ENCODE assay signal across 8 cellular contexts in the genomic region with DNA sequence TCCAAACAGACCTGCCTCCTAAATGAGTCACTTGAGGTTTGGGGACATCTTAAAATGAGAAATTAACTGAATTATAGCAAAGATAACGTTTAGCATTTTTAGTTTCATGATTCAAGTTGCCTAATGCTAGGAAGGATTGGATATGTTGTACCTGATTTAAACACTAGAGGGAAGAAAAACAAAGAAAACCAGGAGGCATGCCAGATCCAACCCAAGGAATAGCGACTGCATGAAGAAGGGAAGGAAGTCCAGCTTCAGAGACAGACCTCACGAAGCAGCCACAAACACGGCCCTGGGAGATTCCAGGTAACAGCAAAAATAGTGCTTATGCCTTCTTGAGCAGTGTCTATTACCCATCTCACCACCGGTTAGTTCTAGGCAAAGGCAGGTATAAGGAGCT.
A peak's percentile ranks its signal among the peaks of the same experiment; 100 is the strongest.
DNase-seq lines count a peak whose midpoint lies in the region; ATAC-seq and TF ChIP-seq lines count a peak whose summit lies in the region.

No MANE protein-coding gene starts in this region.

- peaks cover 2% of the 10 kb centered on the region for H3K9me3 Mint-ChIP-seq in CD4-positive, alpha-beta T cell

- CTCF ChIA-PET in RWPE1 (lab: Yijun Ruan, JAX) = interaction anchor here (0.7 to 1.1 kb wide), 3 partner anchors 76 to 905 kb away, joined by 3 read pairs; no protein-coding TSS in a partner anchor
- CTCF ChIA-PET in CD4-positive, alpha-beta T cell (lab: Charles Lee) = no interaction called here

- DNase-seq in DMS53 (lab: John Stamatoyannopoulos, UW) (peak; percentile 59), DMS53 treated with DMSO at 0.1 percent for 48 hours (lab: John Stamatoyannopoulos, UW; ENCODE audit: unreplicated experiment) (no peak), RWPE1 (ENCODE audit: low spot score) (peak; percentile 10), Right ventricle myocardium superior (no peak), stomach (no peak)
- no peak for DNase-seq in stimulated activated CD4-positive, alpha-beta T cell treated with anti-CD3 and anti-CD28 coated beads, Interleukin-4, amount 100 ng/mL, for 24 hours
- DNase-seq in CD4-positive, alpha-beta T cell = no peak

- TF ChIP-seq CTCF in RWPE1 (conservative IDR thresholded peaks at IDR 0.05; ENCODE audit: low read depth) (peak; percentile 50), stomach (IDR thresholded peaks at IDR 0.05) (peak in 4 of 7 experiments; percentile 20 to 33 (median 26))
- TF ChIP-seq CTCF in CD4-positive, alpha-beta T cell (IDR thresholded peaks at IDR 0.05) = no peak

- no peaks in the 10 kb centered on the region for H3K27me3 Mint-ChIP-seq in CD4-positive, alpha-beta T cell

- ATAC-seq in Right ventricle myocardium superior (ENCODE audit: poor library complexity) (peak; percentile 72), GM18520 (IDR thresholded peaks at IDR 0.05; ENCODE audit: unreplicated experiment) (no peak)
- ATAC-seq in CD4-positive, alpha-beta T cell (ENCODE audit: poor library complexity) = no peak

- no peak overlapping the region for H3K27ac ChIP-seq in RWPE1
- no peak overlapping the region for H3K27ac ChIP-seq in stomach
- no peak overlapping the region for H3K27ac ChIP-seq in CD4-positive, alpha-beta T cell (ENCODE audit: low read depth, low read length)

- no peaks in the 10 kb centered on the region for H3K27me3 ChIP-seq in stomach
- H3K27me3 ChIP-seq in CD4-positive, alpha-beta T cell (ENCODE audit: control insufficient read depth, insufficient read depth, low read length) = no peaks in the 10 kb centered on the region

- H3K27ac Mint-ChIP-seq in CD4-positive, alpha-beta T cell = no peak overlapping the region

- H3K4me3 ChIP-seq in stomach = no peak overlapping the region

- WGBS in stomach, 5 donors = 23 to 33% (median 24%) methylated on average over 5 of the region's 5 CpGs

- H3K36me3 ChIP-seq in stomach = no peaks in the 10 kb centered on the region

- H3K4me1 ChIP-seq in stomach = no peaks in the 10 kb centered on the region

- intact Hi-C loops in Right ventricle myocardium superior (cut with DNase I) (loop anchor here (10.0 kb wide), 1 partner anchor 593 kb away; a partner anchor contains a TSS), stomach (cut with DNase I; ENCODE audit: low total_unique reads) (no loop called here)
- intact Hi-C loops in CD4-positive, alpha-beta T cell (cut with DNase I, micrococcal nuclease) = no loop called here

- H3K9me3 ChIP-seq in stomach = no peaks in the 10 kb centered on the region
- H3K9me3 ChIP-seq in CD4-positive, alpha-beta T cell (ENCODE audit: control insufficient read depth, low read length) = no peaks in the 10 kb centered on the region

- no peaks in the 10 kb centered on the region for H3K4me1 Mint-ChIP-seq in CD4-positive, alpha-beta T cell (ENCODE audit: low read depth)

- TF ChIP-seq POLR2A in stomach (IDR thresholded peaks at IDR 0.05) = no peak

- no peaks in the 10 kb centered on the region for H3K36me3 Mint-ChIP-seq in CD4-positive, alpha-beta T cell (ENCODE audit: low read depth)

- TF ChIP-seq EP300 in stomach (IDR thresholded peaks at IDR 0.05) = no peak

- POLR2A ChIA-PET in RWPE1 (lab: Yijun Ruan, JAX; ENCODE audit: low non-redundant PET) = no interaction called here
- POLR2A ChIA-PET in CD4-positive, alpha-beta T cell (lab: Charles Lee) = no interaction called here

- H3K4me3 Mint-ChIP-seq in CD4-positive, alpha-beta T cell = no peak overlapping the region

Comparison
In these comparisons a context has a peak if more than half of its experiments do, and no peak if none do; other contexts are left out.
1. DNase-seq: peak in DMS53 (single experiment) and RWPE1 (single experiment); none in DMS53 treated with DMSO at 0.1 percent for 48 hours (single experiment), Right ventricle myocardium superior (single experiment), stomach (single experiment), stimulated activated CD4-positive, alpha-beta T cell treated with anti-CD3 and anti-CD28 coated beads, Interleukin-4, amount 100 ng/mL, for 24 hours (single experiment) and CD4-positive, alpha-beta T cell (0 of 10).